ENCODE assay signal across 12 cellular contexts in the genomic region with DNA sequence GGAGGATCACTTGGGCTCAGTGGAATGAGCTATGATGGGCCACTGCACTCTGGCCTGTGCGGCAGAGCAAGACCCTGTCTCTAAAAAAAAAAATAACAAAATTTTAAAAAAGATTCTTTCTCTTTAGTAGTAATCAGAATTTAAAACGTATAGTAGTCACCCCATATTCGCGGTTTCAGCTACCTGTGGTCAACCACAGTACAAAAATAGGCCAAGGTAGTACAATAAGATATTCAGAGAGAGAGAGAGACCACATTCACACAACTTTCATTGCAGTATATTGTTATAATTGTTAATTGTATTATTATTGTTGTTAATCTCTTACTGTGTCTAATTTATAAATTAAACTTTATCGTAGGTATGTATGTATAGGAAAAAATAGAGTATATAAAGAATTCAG. TPM values are rescaled to one million over a fixed set of nuclear protein-coding genes. Genes with fewer than 3 reads are reported as not detected.
DNase-seq lines count a peak whose midpoint lies in the region; ATAC-seq, FAIRE-seq and TF ChIP-seq lines count a peak whose summit lies in the region.
"Had no signal": no experiment of that assay in that cellular context is flagged by ENCODE, and none has a peak within 500 bp of the region (broad histone marks: within the 10 kb centered on the region; RNA-seq: fewer than 3 reads in every experiment).

No MANE protein-coding gene starts in this region.

- POLR2A ChIA-PET in activated CD8-positive, alpha-beta T cell treated with anti-CD3 and anti-CD28 coated beads for 36 hours (lab: Charles Lee): interaction anchor here (0.6 kb wide), 1 partner anchor 198 kb away, joined by 4 read pairs; no protein-coding TSS in a partner anchor

- H3K27ac Mint-ChIP-seq in activated CD8-positive, alpha-beta T cell treated with anti-CD3 and anti-CD28 coated beads for 36 hours: no peak overlapping the region
- H3K27ac Mint-ChIP-seq: H9 had no signal

- no peak overlapping the region for H3K4me3 Mint-ChIP-seq in activated CD8-positive, alpha-beta T cell treated with anti-CD3 and anti-CD28 coated beads for 36 hours
- H3K4me3 Mint-ChIP-seq: H9 had no signal

- TF ChIP-seq CTCF in activated CD8-positive, alpha-beta T cell treated with anti-CD3 and anti-CD28 coated beads for 36 hours (IDR thresholded peaks at IDR 0.05): no peak

- intact Hi-C loops in activated CD8-positive, alpha-beta T cell treated with anti-CD3 and anti-CD28 coated beads for 36 hours (cut with micrococcal nuclease): no loop called here

- no peak overlapping the region for H3K27ac ChIP-seq in caudate nucleus (ENCODE audit: low read depth, low read length)

- ATAC-seq in GM18511 (IDR thresholded peaks at IDR 0.05; ENCODE audit: unreplicated experiment) (peak; percentile 93), GM19467 (IDR thresholded peaks at IDR 0.05; ENCODE audit: unreplicated experiment) (peak; percentile 65), HG03045 (IDR thresholded peaks at IDR 0.05; ENCODE audit: unreplicated experiment) (peak; percentile 64)
- ATAC-seq in activated CD8-positive, alpha-beta T cell treated with anti-CD3 and anti-CD28 coated beads for 36 hours: peak; percentile 42
- ATAC-seq: SK-N-SH treated with all-trans-retinoic acid at 6 μM for 48 hours had no signal

- DNase-seq in activated CD8-positive, alpha-beta T cell treated with anti-CD3 and anti-CD28 coated beads for 36 hours: peak; percentile 51
- DNase-seq in caudate nucleus (lab: John Stamatoyannopoulos, UW): no peak
- no peak for DNase-seq in islet precursor cell
- DNase-seq in GM19239 (ENCODE audit: insufficient read length, low spot score): no peak
- DNase-seq in amniotic stem cell (lab: John Stamatoyannopoulos, UW): no peak
- DNase-seq: effector CD8-positive, alpha-beta T cell; H9; NCI-H187 had no signal

- peaks cover 36% of the 10 kb centered on the region for H3K36me3 Mint-ChIP-seq in activated CD8-positive, alpha-beta T cell treated with anti-CD3 and anti-CD28 coated beads for 36 hours (ENCODE audit: low read depth)

- CTCF ChIA-PET in activated CD8-positive, alpha-beta T cell treated with anti-CD3 and anti-CD28 coated beads for 36 hours (lab: Charles Lee): interaction anchor here (1.0 kb wide), 1 partner anchor 187 kb away, joined by 3 read pairs; no protein-coding TSS in a partner anchor

- FAIRE-seq in GM19239 (lab: Jason Lieb, UNC): no peak

- peaks cover 28% of the 10 kb centered on the region for H3K4me1 Mint-ChIP-seq in activated CD8-positive, alpha-beta T cell treated with anti-CD3 and anti-CD28 coated beads for 36 hours (ENCODE audit: low read depth)
- H3K4me1 Mint-ChIP-seq: H9 had no signal

- no peaks in the 10 kb centered on the region for H3K27me3 Mint-ChIP-seq in activated CD8-positive, alpha-beta T cell treated with anti-CD3 and anti-CD28 coated beads for 36 hours

- no peaks in the 10 kb centered on the region for H3K9me3 Mint-ChIP-seq in activated CD8-positive, alpha-beta T cell treated with anti-CD3 and anti-CD28 coated beads for 36 hours
- H3K9me3 Mint-ChIP-seq: H9 had no signal

RNA-seq across cellular contexts. Expression of gene INIP, which starts 18.7 kb away (rescaled TPM):
- 10 to 100 TPM; 28.9 to 31.0 TPM for total RNA-seq in activated CD8-positive, alpha-beta T cell treated with anti-CD3 and anti-CD28 coated beads for 36 hours

RNA-seq across cellular contexts. Expression of gene SNX30, which starts 51.3 kb away (rescaled TPM):
- 1 to 10 TPM; 3.8 to 3.9 TPM for total RNA-seq in activated CD8-positive, alpha-beta T cell treated with anti-CD3 and anti-CD28 coated beads for 36 hours

Comparison
In these comparisons a context has a peak if more than half of its experiments do, and no peak if none do; other contexts are left out.
1. ATAC-seq: peak in every context shown above with its lines; median percentile 93 in GM18511; 65 in GM19467; 64 in HG03045; 42 in activated CD8-positive, alpha-beta T cell treated with anti-CD3 and anti-CD28 coated beads for 36 hours.